In the genomic region with DNA sequence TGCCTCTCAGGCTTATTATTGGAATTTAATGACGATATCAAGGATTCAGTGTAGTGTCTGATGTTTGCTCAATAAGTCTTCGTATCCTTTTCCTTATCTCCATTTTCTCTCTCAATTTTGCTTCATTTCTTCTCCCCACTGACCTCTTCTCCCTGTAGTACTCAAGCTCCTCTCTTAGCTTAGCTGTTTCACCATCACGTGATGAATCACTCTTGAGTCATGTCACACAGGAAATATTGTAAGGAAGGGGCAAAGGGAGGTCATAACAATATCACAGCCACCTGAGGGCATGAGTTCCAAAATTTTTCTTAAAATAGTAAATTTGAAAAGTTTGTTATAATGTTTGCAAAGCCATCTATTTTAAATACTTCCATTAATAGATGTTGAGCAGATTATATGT, we compare ENCODE assay signal across 11 cellular contexts.
A peak's percentile ranks its signal among the peaks of the same experiment; 100 is the strongest.
DNase-seq lines count a peak whose midpoint lies in the region; ATAC-seq, FAIRE-seq and TF ChIP-seq lines count a peak whose summit lies in the region.
"Had no signal": no experiment of that assay in that cellular context is flagged by ENCODE, and none has a peak within 500 bp of the region (broad histone marks: within the 10 kb centered on the region; RNA-seq: fewer than 3 reads in every experiment).

No MANE protein-coding gene starts in this region.

- CTCF ChIA-PET in K562 (lab: Yijun Ruan, JAX; ENCODE audit: low intra/inter-chr PET ratio), result no interaction called here
- CTCF ChIA-PET in OCI-LY7 (lab: Charles Lee; ENCODE audit: unreplicated experiment), result no interaction called here

- H3K18ac ChIP-seq in mesendoderm (ENCODE audit: low read length), result no peak overlapping the region

- no peak overlapping the region for H2BK5ac ChIP-seq in mesendoderm (ENCODE audit: low read length)

- no peaks in the 10 kb centered on the region for H3K4me1 ChIP-seq in K562 (replicated peaks in 1 of 2; ENCODE audit: control insufficient read depth in 2 of 2, insufficient read depth in 2 of 2, low read length in 2 of 2)
- H3K4me1 ChIP-seq in mesendoderm (ENCODE audit: control insufficient read depth, low read depth, low read length), result no peaks in the 10 kb centered on the region
- no peaks in the 10 kb centered on the region for H3K4me1 ChIP-seq in prostate gland (replicated peaks)
- H3K4me1 ChIP-seq in OCI-LY7 (ENCODE audit: insufficient read depth, low read length, poor library complexity, severe bottlenecking), result no peaks in the 10 kb centered on the region

- no peak overlapping the region for H3K4me3 ChIP-seq in K562
- no peak overlapping the region for H3K4me3 ChIP-seq in mesendoderm (ENCODE audit: low read length)
- no peak overlapping the region for H3K4me3 ChIP-seq in prostate gland
- no peak overlapping the region for H3K4me3 ChIP-seq in OCI-LY7 (ENCODE audit: low read depth, low read length, poor library complexity, severe bottlenecking)

- H4K20me1 ChIP-seq in K562 (replicated peaks; ENCODE audit: control insufficient read depth, insufficient read depth, low read length), result no peaks in the 10 kb centered on the region
- H4K20me1 ChIP-seq in OCI-LY7 (ENCODE audit: insufficient read depth, low read length), result no peaks in the 10 kb centered on the region

- 0% methylated on average over 3 of the region's 3 CpGs for WGBS in K562 (ENCODE audit: insufficient coverage, low coverage, missing lambda C conversion rate)
- no CpG with 5 or more reads among the region's 3 CpGs for WGBS in mesendoderm (ENCODE audit: extremely low coverage, insufficient coverage, low lambda C conversion rate)
- WGBS in prostate gland, result 82% methylated on average over 3 of the region's 3 CpGs

- no TSS peak for BruUV-seq in K562 (replicated peaks; lab: Mats Ljungman, UMichigan)
- BruUV-seq in OCI-LY7 (replicated peaks; lab: Mats Ljungman, UMichigan), result no TSS peak

- no peak for FAIRE-seq in K562 (lab: Jason Lieb, UNC)

- H3K9ac ChIP-seq in K562 (ENCODE audit: insufficient read depth in 1 of 2, low read depth in 2 of 2, low read length in 2 of 2), result no peak overlapping the region
- no peak overlapping the region for H3K9ac ChIP-seq in mesendoderm (ENCODE audit: low read length)

- no peak overlapping the region for H2BK15ac ChIP-seq in mesendoderm (replicated peaks; ENCODE audit: low read depth)

- H3K79me2 ChIP-seq in K562 (ENCODE audit: control insufficient read depth, insufficient read depth, low read length), result no peaks in the 10 kb centered on the region
- no peaks in the 10 kb centered on the region for H3K79me2 ChIP-seq in mesendoderm (ENCODE audit: control insufficient read depth, insufficient read depth, low read length)
- no peaks in the 10 kb centered on the region for H3K79me2 ChIP-seq in OCI-LY7 (ENCODE audit: insufficient read depth, low read depth, low read length)

- no peak for ATAC-seq in K562
- ATAC-seq in GM21515 (IDR thresholded peaks at IDR 0.05; ENCODE audit: unreplicated experiment), result no peak
- no peak for ATAC-seq in HG03095 (IDR thresholded peaks at IDR 0.05; ENCODE audit: unreplicated experiment)

- no peak overlapping the region for H3K23ac ChIP-seq in mesendoderm (ENCODE audit: low read length)

- no peak for TF ChIP-seq EP300 in K562 (IDR thresholded peaks at IDR 0.05; ENCODE audit: low read length)

- no peaks in the 10 kb centered on the region for H3K9me1 ChIP-seq in K562 (ENCODE audit: control insufficient read depth, insufficient read depth, low read length)

- H3K36me3 ChIP-seq in K562 (ENCODE audit: control insufficient read depth, insufficient read depth, low read length), result no peaks in the 10 kb centered on the region
- no peaks in the 10 kb centered on the region for H3K36me3 ChIP-seq in mesendoderm (ENCODE audit: control insufficient read depth, insufficient read depth, low read length)
- no peaks in the 10 kb centered on the region for H3K36me3 ChIP-seq in prostate gland
- H3K36me3 ChIP-seq in OCI-LY7 (ENCODE audit: insufficient read depth, low read length), result no peaks in the 10 kb centered on the region

- no peak overlapping the region for H4K8ac ChIP-seq in mesendoderm (ENCODE audit: low read depth, low read length)

- TF ChIP-seq RAD21 in K562 (CRISPR knock-in tag; conservative IDR thresholded peaks at IDR 0.05 in 1 of 2, IDR thresholded peaks at IDR 0.05 in 1 of 2), result no peak

- H3K27me3 ChIP-seq in K562 (ENCODE audit: control insufficient read depth in 2 of 2, insufficient read depth in 2 of 2, low read length in 2 of 2) (no peaks in the 10 kb centered on the region), mesendoderm (ENCODE audit: insufficient read depth, low read length, poor library complexity) (no peaks in the 10 kb centered on the region), prostate gland (replicated peaks; ENCODE audit: insufficient read depth) (no peaks in the 10 kb centered on the region)

- TF ChIP-seq POLR2A in K562 (conservative IDR thresholded peaks at IDR 0.05) (no peak), prostate gland (IDR thresholded peaks at IDR 0.05) (no peak)

- H3K9me3 ChIP-seq in K562 (replicated peaks; ENCODE audit: control insufficient read depth, insufficient read depth, low read depth, low read length) (no peaks in the 10 kb centered on the region), prostate gland (no peaks in the 10 kb centered on the region), OCI-LY7 (ENCODE audit: low read length) (no peaks in the 10 kb centered on the region)

- H2AK5ac ChIP-seq in mesendoderm (ENCODE audit: low read length), result no peak overlapping the region

- H2BK120ac ChIP-seq in mesendoderm (ENCODE audit: low read depth, low read length), result no peak overlapping the region

- no peak overlapping the region for H3K4ac ChIP-seq in mesendoderm (ENCODE audit: low read depth, low read length)

- H3K79me1 ChIP-seq in mesendoderm (ENCODE audit: low read length), result no peaks in the 10 kb centered on the region

- POLR2A ChIA-PET in K562 (lab: Yijun Ruan, JAX), result no interaction called here
- POLR2A ChIA-PET in OCI-LY7 (lab: Charles Lee), result interaction anchor here (0.6 to 0.7 kb wide), 2 partner anchors 36 to 379 kb away, joined by 3 to 4 read pairs; no protein-coding TSS in a partner anchor

- no peak for TF ChIP-seq CTCF in K562 (IDR thresholded peaks at IDR 0.05 in 2 of 3, conservative IDR thresholded peaks at IDR 0.05 in 1 of 3; ENCODE audit: insufficient read depth in 2 of 3, low read depth in 1 of 3, low read length in 3 of 3)
- TF ChIP-seq CTCF in prostate gland (IDR thresholded peaks at IDR 0.05), result no peak
- no peak for TF ChIP-seq CTCF in OCI-LY7 (conservative IDR thresholded peaks at IDR 0.05; ENCODE audit: low read length)

- H3K9me2 ChIP-seq in OCI-LY7 (ENCODE audit: insufficient read depth, low read length), result no peaks in the 10 kb centered on the region

- H3K4me2 ChIP-seq in K562 (ENCODE audit: insufficient read depth, low read length) (no peak overlapping the region), mesendoderm (ENCODE audit: low read length) (no peak overlapping the region), OCI-LY7 (ENCODE audit: low read length) (no peak overlapping the region)

- intact Hi-C loops in K562 (cut with micrococcal nuclease), result no loop called here
- intact Hi-C loops in prostate gland (cut with DNase I), result no loop called here
- intact Hi-C loops in OCI-LY7 (cut with micrococcal nuclease; ENCODE audit: unreplicated experiment), result no loop called here

- DNase-seq in Caki2 (ENCODE audit: low read depth) (peak; percentile 28), NCI-H226 (peak; percentile 73), K562 (ENCODE audit: extremely low read depth in 1 of 4, low spot score in 3 of 4) (no peak), mesendoderm (peak; percentile 22), prostate gland (ENCODE audit: low spot score) (no peak), OCI-LY7 (ENCODE audit: low spot score) (no peak)
- DNase-seq: activated T-cell treated with anti-CD3 and anti-CD28 coated beads, Interleukin-2, amount 50 U/mL, for 72 hours; islet precursor cell; right cardiac atrium had no signal

- H2AFZ ChIP-seq in K562 (ENCODE audit: low read depth, low read length) (no peak overlapping the region), OCI-LY7 (ENCODE audit: low read length) (no peak overlapping the region)

- in situ Hi-C loops in Caki2 (cut with HindIII; ENCODE audit: low pct_unique_long_range_greater_than_20kb, low sequenced_read_pairs), result no loop called here
- in situ Hi-C loops in K562 (cut with MboI), result no loop called here

- H3K27ac ChIP-seq in K562 (ENCODE audit: extremely low read depth, low read depth, low read length), result no peak overlapping the region
- H3K27ac ChIP-seq in mesendoderm (ENCODE audit: low read depth, low read length), result no peak overlapping the region
- H3K27ac ChIP-seq in prostate gland, result no peak overlapping the region
- no peak overlapping the region for H3K27ac ChIP-seq in OCI-LY7 (ENCODE audit: low read depth, low read length, poor library complexity, severe bottlenecking)

- no peak overlapping the region for H3K56ac ChIP-seq in mesendoderm (ENCODE audit: low read length)

- no peak overlapping the region for H4K5ac ChIP-seq in mesendoderm (ENCODE audit: low read length)

TF ChIP-seq in K562, 482 proteins besides CTCF, POLR2A, EP300 and RAD21 (continues in another document):
- TF ChIP-seq ZNF311 (CRISPR knock-in tag; IDR thresholded peaks at IDR 0.05), result no peak
- TF ChIP-seq, protein P1, sequence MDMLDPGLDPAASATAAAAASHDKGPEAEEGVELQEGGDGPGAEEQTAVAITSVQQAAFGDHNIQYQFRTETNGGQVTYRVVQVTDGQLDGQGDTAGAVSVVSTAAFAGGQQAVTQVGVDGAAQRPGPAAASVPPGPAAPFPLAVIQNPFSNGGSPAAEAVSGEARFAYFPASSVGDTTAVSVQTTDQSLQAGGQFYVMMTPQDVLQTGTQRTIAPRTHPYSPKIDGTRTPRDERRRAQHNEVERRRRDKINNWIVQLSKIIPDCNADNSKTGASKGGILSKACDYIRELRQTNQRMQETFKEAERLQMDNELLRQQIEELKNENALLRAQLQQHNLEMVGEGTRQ (CRISPR knock-in tag; IDR thresholded peaks at IDR 0.05), result peak; percentile 58
- TF ChIP-seq, protein P2, sequence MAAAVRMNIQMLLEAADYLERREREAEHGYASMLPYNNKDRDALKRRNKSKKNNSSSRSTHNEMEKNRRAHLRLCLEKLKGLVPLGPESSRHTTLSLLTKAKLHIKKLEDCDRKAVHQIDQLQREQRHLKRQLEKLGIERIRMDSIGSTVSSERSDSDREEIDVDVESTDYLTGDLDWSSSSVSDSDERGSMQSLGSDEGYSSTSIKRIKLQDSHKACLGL (CRISPR knock-in tag; IDR thresholded peaks at IDR 0.05; ENCODE audit: borderline replicate concordance, poor library complexity, severe bottlenecking), result no peak
- TF ChIP-seq, protein P3, sequence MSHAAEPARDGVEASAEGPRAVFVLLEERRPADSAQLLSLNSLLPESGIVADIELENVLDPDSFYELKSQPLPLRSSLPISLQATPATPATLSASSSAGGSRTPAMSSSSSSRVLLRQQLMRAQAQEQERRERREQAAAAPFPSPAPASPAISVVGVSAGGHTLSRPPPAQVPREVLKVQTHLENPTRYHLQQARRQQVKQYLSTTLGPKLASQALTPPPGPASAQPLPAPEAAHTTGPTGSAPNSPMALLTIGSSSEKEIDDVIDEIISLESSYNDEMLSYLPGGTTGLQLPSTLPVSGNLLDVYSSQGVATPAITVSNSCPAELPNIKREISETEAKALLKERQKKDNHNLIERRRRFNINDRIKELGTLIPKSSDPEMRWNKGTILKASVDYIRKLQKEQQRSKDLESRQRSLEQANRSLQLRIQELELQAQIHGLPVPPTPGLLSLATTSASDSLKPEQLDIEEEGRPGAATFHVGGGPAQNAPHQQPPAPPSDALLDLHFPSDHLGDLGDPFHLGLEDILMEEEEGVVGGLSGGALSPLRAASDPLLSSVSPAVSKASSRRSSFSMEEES (CRISPR knock-in tag; IDR thresholded peaks at IDR 0.05), result peak; percentile 84

Comparison
In these comparisons a context has a peak if more than half of its experiments do, and no peak if none do; other contexts are left out.
1. DNase-seq: peak in Caki2 (single experiment), NCI-H226 (single experiment) and mesendoderm (single experiment); none in K562 (0 of 4), prostate gland (single experiment) and OCI-LY7 (single experiment).